In the genomic region with DNA sequence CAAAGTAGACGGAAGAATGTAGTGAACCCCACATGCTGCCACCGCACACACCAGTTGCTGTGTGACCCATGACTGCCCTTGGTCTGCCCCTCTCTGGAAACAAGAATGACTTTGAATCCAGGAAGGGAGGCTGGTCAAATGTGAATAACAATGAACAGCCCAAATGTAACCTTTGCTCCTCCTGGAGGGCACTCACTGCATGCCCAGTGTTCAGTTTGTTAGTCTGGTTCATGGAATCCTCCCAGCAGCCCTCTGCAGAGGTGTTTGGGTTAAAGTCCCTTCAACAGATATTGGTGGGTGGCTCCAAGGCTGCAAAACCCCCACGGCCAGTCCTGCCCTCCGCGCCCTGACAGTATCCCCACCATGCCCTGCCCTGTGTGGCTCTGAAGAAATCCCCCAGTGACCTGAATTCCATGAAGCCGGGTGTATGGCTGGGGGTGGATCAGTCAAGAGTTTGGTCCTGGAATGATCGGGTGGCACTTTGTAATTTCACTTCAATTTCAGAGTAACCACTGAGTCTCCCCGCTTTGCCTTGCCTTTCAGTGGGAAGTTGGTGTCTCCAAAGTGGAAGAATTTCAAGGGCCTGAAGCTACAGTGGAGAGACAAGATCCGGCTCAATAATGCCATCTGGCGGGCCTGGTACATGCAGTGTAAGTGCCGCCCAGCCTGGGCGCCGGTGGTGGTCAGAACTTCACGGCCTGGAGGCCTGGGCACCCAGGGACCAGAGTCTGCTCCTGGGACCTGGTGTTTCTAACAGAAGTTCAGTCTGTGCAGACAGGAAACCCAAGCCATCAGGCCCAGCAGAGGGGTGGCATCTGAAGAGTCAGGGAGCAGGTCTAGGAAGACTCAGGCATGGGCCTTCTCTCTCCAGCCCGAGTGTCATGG, we compare ENCODE assay signal across 12 cellular contexts. TPM values are rescaled to one million over a fixed set of nuclear protein-coding genes. Genes with fewer than 3 reads are reported as not detected.
DNase-seq lines count a peak whose midpoint lies in the region; ATAC-seq and TF ChIP-seq lines count a peak whose summit lies in the region.
"Had no signal": no experiment of that assay in that cellular context is flagged by ENCODE, and none has a peak within 500 bp of the region (broad histone marks: within the 10 kb centered on the region; RNA-seq: fewer than 3 reads in every experiment).

No MANE protein-coding gene starts in this region.

- 94 to 95% methylated on average over 12 to 15 of the region's 15 CpGs for WGBS in endodermal cell (ENCODE audit: insufficient coverage in 1 of 2, insufficient read length in 1 of 2), 2 experiments
- no CpG with 5 or more reads among the region's 15 CpGs for WGBS in neuronal stem cell (ENCODE audit: extremely low coverage in 2 of 2, insufficient read length in 2 of 2, insufficient replicate concordance in 1 of 2), 2 donors

- H2BK5ac ChIP-seq in neuronal stem cell (ENCODE audit: low read length), result peak overlapping the region; percentile 17

- H3K27me3 ChIP-seq in BE2C, result no peaks in the 10 kb centered on the region
- no peaks in the 10 kb centered on the region for H3K27me3 ChIP-seq in endodermal cell (ENCODE audit: control insufficient read depth, insufficient read depth, low read length, poor library complexity, severe bottlenecking)
- H3K27me3 ChIP-seq in neuronal stem cell (ENCODE audit: control insufficient read depth in 3 of 3, insufficient read depth in 3 of 3, low read depth in 1 of 3, low read length in 3 of 3), result no peaks in the 10 kb centered on the region

- TF ChIP-seq POLR2A in GM18505 (IDR thresholded peaks at IDR 0.05; ENCODE audit: borderline replicate concordance, extremely low read depth, insufficient read depth, insufficient read length), result no peak

- H3K27ac ChIP-seq in endodermal cell (ENCODE audit: low read depth, low read length), result no peak overlapping the region
- no peak overlapping the region for H3K27ac ChIP-seq in neuronal stem cell (replicated peaks; ENCODE audit: low read length)

- peak overlapping the region; percentile 63 for H3K27ac Mint-ChIP-seq in endodermal cell
- H3K27ac Mint-ChIP-seq in natural killer cell treated with Interleukin-12 subunit alpha and Interleukin-12 subunit beta and Interleukin-15 and Interleukin-18, amount 100 ng/mL, for 72 hours, result peak overlapping the region in 1 of 2 donors; percentile 81

- H3K36me3 Mint-ChIP-seq in endodermal cell (ENCODE audit: low read depth), result peaks cover 12% of the 10 kb centered on the region
- no peaks in the 10 kb centered on the region for H3K36me3 Mint-ChIP-seq in natural killer cell treated with Interleukin-12 subunit alpha and Interleukin-12 subunit beta and Interleukin-15 and Interleukin-18, amount 100 ng/mL, for 72 hours

- H3K9me3 ChIP-seq in BE2C (no peaks in the 10 kb centered on the region), endodermal cell (ENCODE audit: control insufficient read depth, low read length) (no peaks in the 10 kb centered on the region), neuronal stem cell (replicated peaks in 1 of 2; ENCODE audit: control insufficient read depth in 2 of 2, insufficient read depth in 1 of 2, low read depth in 1 of 2, low read length in 2 of 2) (no peaks in the 10 kb centered on the region)

- no peaks in the 10 kb centered on the region for H3K4me1 ChIP-seq in BE2C
- H3K4me1 ChIP-seq in endodermal cell (ENCODE audit: control insufficient read depth, insufficient read depth, low read length), result no peaks in the 10 kb centered on the region
- H3K4me1 ChIP-seq in neuronal stem cell (ENCODE audit: control insufficient read depth in 2 of 2, insufficient read depth in 1 of 2, low read depth in 1 of 2, low read length in 2 of 2), result peaks cover under 1 to 4% of the 10 kb centered on the region in 2 donors

- no peak overlapping the region for H3K4me3 ChIP-seq in BE2C (ENCODE audit: low read depth, low read length)
- H3K4me3 ChIP-seq in LNCaP clone FGC (ENCODE audit: low read depth, low read length), result no peak overlapping the region
- H3K4me3 ChIP-seq in endodermal cell (ENCODE audit: low read length), result no peak overlapping the region
- H3K4me3 ChIP-seq in neuronal stem cell (ENCODE audit: low read length in 2 of 2), result no peak overlapping the region

- H3K4me3 Mint-ChIP-seq in endodermal cell, result no peak overlapping the region
- H3K4me3 Mint-ChIP-seq in natural killer cell treated with Interleukin-12 subunit alpha and Interleukin-12 subunit beta and Interleukin-15 and Interleukin-18, amount 100 ng/mL, for 72 hours, result no peak overlapping the region

- no peak overlapping the region for H2AFZ ChIP-seq in neuronal stem cell (ENCODE audit: low read length)

- no peak overlapping the region for H4K8ac ChIP-seq in neuronal stem cell (ENCODE audit: low read depth, low read length)

- no peak overlapping the region for H3K4ac ChIP-seq in neuronal stem cell (ENCODE audit: low read length)

- no peaks in the 10 kb centered on the region for H3K27me3 Mint-ChIP-seq in endodermal cell (ENCODE audit: insufficient read depth)
- H3K27me3 Mint-ChIP-seq in natural killer cell treated with Interleukin-12 subunit alpha and Interleukin-12 subunit beta and Interleukin-15 and Interleukin-18, amount 100 ng/mL, for 72 hours, result no peaks in the 10 kb centered on the region
- H3K27me3 Mint-ChIP-seq: progenitor cell of endocrine pancreas had no signal

- no peak overlapping the region for H2BK120ac ChIP-seq in neuronal stem cell (ENCODE audit: low read depth, low read length)

- H3K18ac ChIP-seq in neuronal stem cell (ENCODE audit: low read length), result no peak overlapping the region

- H3K23ac ChIP-seq in neuronal stem cell (ENCODE audit: low read depth, low read length, poor library complexity), result no peak overlapping the region

- H3K9ac ChIP-seq in endodermal cell (ENCODE audit: extremely low read depth, low read length, poor library complexity, severe bottlenecking) (no peak overlapping the region), neuronal stem cell (ENCODE audit: low read depth, low read length, poor library complexity) (no peak overlapping the region)

- H3K9me3 Mint-ChIP-seq in endodermal cell, result no peaks in the 10 kb centered on the region
- no peaks in the 10 kb centered on the region for H3K9me3 Mint-ChIP-seq in natural killer cell treated with Interleukin-12 subunit alpha and Interleukin-12 subunit beta and Interleukin-15 and Interleukin-18, amount 100 ng/mL, for 72 hours

- no peak overlapping the region for H3K14ac ChIP-seq in neuronal stem cell (ENCODE audit: low read length)

- peaks cover 31% of the 10 kb centered on the region for H3K36me3 ChIP-seq in BE2C
- H3K36me3 ChIP-seq in endodermal cell (ENCODE audit: control insufficient read depth, insufficient read depth, low read length), result peaks cover 8% of the 10 kb centered on the region
- H3K36me3 ChIP-seq in neuronal stem cell (replicated peaks in 1 of 2; ENCODE audit: control insufficient read depth in 2 of 2, insufficient read depth in 2 of 2, low read length in 2 of 2), result peaks cover 10 to 48% of the 10 kb centered on the region in 2 donors

- H3K4me1 Mint-ChIP-seq in endodermal cell, result peaks cover 6% of the 10 kb centered on the region
- peaks cover 15 to 21% of the 10 kb centered on the region in 2 donors for H3K4me1 Mint-ChIP-seq in natural killer cell treated with Interleukin-12 subunit alpha and Interleukin-12 subunit beta and Interleukin-15 and Interleukin-18, amount 100 ng/mL, for 72 hours (ENCODE audit: low read depth in 2 of 2)

- H2BK15ac ChIP-seq in neuronal stem cell (ENCODE audit: low read length), result no peak overlapping the region

- ATAC-seq in HG03432 (IDR thresholded peaks at IDR 0.05; ENCODE audit: unreplicated experiment), result no peak
- no peak for ATAC-seq in HG03025 (IDR thresholded peaks at IDR 0.05; ENCODE audit: low FRiP score, unreplicated experiment)
- no peak for ATAC-seq in GM18505 (IDR thresholded peaks at IDR 0.05; ENCODE audit: unreplicated experiment)
- no peak for ATAC-seq in natural killer cell treated with Interleukin-12 subunit alpha and Interleukin-12 subunit beta and Interleukin-15 and Interleukin-18, amount 100 ng/mL, for 72 hours
- ATAC-seq: esophagus mucosa had no signal

- H3K4me2 ChIP-seq in neuronal stem cell (ENCODE audit: insufficient read depth, low read length, poor library complexity, severe bottlenecking), result no peak overlapping the region

- no peak overlapping the region for H2BK12ac ChIP-seq in neuronal stem cell (ENCODE audit: low read length)

- DNase-seq in BE2C (peak; percentile 66), LNCaP clone FGC (ENCODE audit: low read depth) (no peak), endodermal cell (peak; percentile 73), neuronal stem cell (ENCODE audit: low spot score) (no peak)
- no peak for DNase-seq in natural killer cell treated with Interleukin-12 subunit alpha and Interleukin-12 subunit beta and Interleukin-15 and Interleukin-18, amount 100 ng/mL, for 72 hours (ENCODE audit: low spot score)
- DNase-seq: NCI-H2081 treated with DMSO at 0.1 percent for 48 hours, SW 1271 had no signal

- H4K91ac ChIP-seq in neuronal stem cell (ENCODE audit: low read depth, low read length, poor library complexity), result no peak overlapping the region

- peak; percentile 53 for TF ChIP-seq CTCF in BE2C (IDR thresholded peaks at IDR 0.05; ENCODE audit: low read depth, low read length)
- TF ChIP-seq CTCF in LNCaP clone FGC (IDR thresholded peaks at IDR 0.05; ENCODE audit: control insufficient read depth, extremely low read depth, insufficient read depth), result peak; percentile 73
- peak; percentile 46 for TF ChIP-seq CTCF in endodermal cell (conservative IDR thresholded peaks at IDR 0.05)

- H2AK5ac ChIP-seq in neuronal stem cell (ENCODE audit: low read depth, low read length), result no peak overlapping the region

- H3K79me1 ChIP-seq in neuronal stem cell (ENCODE audit: low read depth, low read length), result no peaks in the 10 kb centered on the region

RNA-seq across cellular contexts. Expression of a gene that starts 47.1 kb away (rescaled TPM):
- polyA plus RNA-seq in BE2C (2012; ENCODE audit: insufficient read depth, insufficient read length, low read depth), result not detected
- not detected for total RNA-seq in endodermal cell
- not detected for polyA plus RNA-seq in endodermal cell (2013, experiment 1 of 2)
- polyA plus RNA-seq in endodermal cell (2013, experiment 2 of 2), result not detected
- polyA plus RNA-seq in neuronal stem cell (2013, experiment 1 of 2), result not detected
- not detected for polyA plus RNA-seq in neuronal stem cell (2013, experiment 2 of 2)
- not detected for total RNA-seq in natural killer cell treated with Interleukin-12 subunit alpha and Interleukin-12 subunit beta and Interleukin-15 and Interleukin-18, amount 100 ng/mL, for 72 hours
- total RNA-seq: esophagus mucosa, progenitor cell of endocrine pancreas had no signal

RNA-seq across cellular contexts. Expression of a gene that starts 48.4 kb away (rescaled TPM):
- 50.1 TPM for polyA plus RNA-seq in BE2C (2012; ENCODE audit: insufficient read depth, insufficient read length, low read depth)
- 10 to 100 TPM; 27.4 to 32.2 TPM for total RNA-seq in endodermal cell
- polyA plus RNA-seq in endodermal cell (2013, experiment 1 of 2), result 21.0 TPM
- polyA plus RNA-seq in endodermal cell (2013, experiment 2 of 2), result 18.5 TPM
- 18.3 TPM for polyA plus RNA-seq in neuronal stem cell (2013, experiment 1 of 2)
- 18.1 TPM for polyA plus RNA-seq in neuronal stem cell (2013, experiment 2 of 2)
- 10 to 100 TPM; 28.4 to 48.6 TPM for total RNA-seq in natural killer cell treated with Interleukin-12 subunit alpha and Interleukin-12 subunit beta and Interleukin-15 and Interleukin-18, amount 100 ng/mL, for 72 hours

RNA-seq across cellular contexts. Expression of a gene that starts 56.0 kb away (rescaled TPM):
- polyA plus RNA-seq in BE2C (2012; ENCODE audit: insufficient read depth, insufficient read length, low read depth), result 4.2 TPM
- total RNA-seq in endodermal cell, result 1 to 10 TPM; 1.5 to 2.4 TPM
- polyA plus RNA-seq in endodermal cell (2013, experiment 1 of 2), result 1.2 TPM
- polyA plus RNA-seq in endodermal cell (2013, experiment 2 of 2), result 0.79 TPM
- polyA plus RNA-seq in neuronal stem cell (2013, experiment 1 of 2), result 1.6 TPM
- 1.5 TPM for polyA plus RNA-seq in neuronal stem cell (2013, experiment 2 of 2)
- total RNA-seq in natural killer cell treated with Interleukin-12 subunit alpha and Interleukin-12 subunit beta and Interleukin-15 and Interleukin-18, amount 100 ng/mL, for 72 hours, result 1 to 10 TPM; 1.1 to 9.3 TPM

Comparison
In these comparisons a context has a peak if more than half of its experiments do, and no peak if none do; other contexts are left out.
1. DNase-seq: peak in BE2C (single experiment) and endodermal cell (single experiment); none in LNCaP clone FGC (single experiment), neuronal stem cell (single experiment) and natural killer cell treated with Interleukin-12 subunit alpha and Interleukin-12 subunit beta and Interleukin-15 and Interleukin-18, amount 100 ng/mL, for 72 hours (single experiment).
2. Peak in every context shown above with its lines, with median percentiles within 50 percentile points of each other: CTCF ChIP-seq.